ENCODE assay signal across 10 cellular contexts in the genomic region with DNA sequence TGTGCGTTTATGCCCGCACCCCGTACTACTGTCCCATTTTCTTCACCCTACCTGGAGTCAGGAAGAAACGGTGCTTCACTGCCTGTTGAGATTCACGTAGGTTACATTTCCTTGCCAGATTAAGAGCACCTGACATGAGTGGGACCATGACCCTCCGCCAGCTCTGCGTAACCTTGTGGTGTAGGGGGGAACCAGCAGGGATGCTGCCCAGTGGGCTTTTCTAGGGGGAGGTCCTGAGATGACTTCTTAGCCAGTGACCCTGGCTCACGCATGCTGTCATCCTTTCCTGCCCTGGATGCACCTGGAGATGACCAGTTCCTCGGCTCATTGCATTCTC. TPM values are rescaled to one million over a fixed set of nuclear protein-coding genes. Genes with fewer than 3 reads are reported as not detected.
DNase-seq lines count a peak whose midpoint lies in the region; ATAC-seq, FAIRE-seq and TF ChIP-seq lines count a peak whose summit lies in the region.
"Had no signal": no experiment of that assay in that cellular context is flagged by ENCODE, and none has a peak within 500 bp of the region (broad histone marks: within the 10 kb centered on the region; RNA-seq: fewer than 3 reads in every experiment).

No MANE protein-coding gene starts in this region.

- FAIRE-seq in astrocyte (lab: Jason Lieb, UNC): no peak

- H4K20me1 ChIP-seq in BLaER1 (peaks cover 25% of the 10 kb centered on the region), astrocyte (ENCODE audit: insufficient read depth, low read length) (peaks cover 16% of the 10 kb centered on the region)

- no peak overlapping the region for H2AFZ ChIP-seq in astrocyte (ENCODE audit: low read depth, low read length)

- 0 out of 2 replicates have a peak overlapping the region, but pooled peaks have one; percentile 79 for H3K9ac ChIP-seq in BLaER1
- no peak overlapping the region for H3K9ac ChIP-seq in astrocyte (ENCODE audit: low read length)

- peaks cover 16% of the 10 kb centered on the region for H3K79me2 ChIP-seq in astrocyte (ENCODE audit: insufficient read depth, low read length)

- H3K4me3 ChIP-seq in BLaER1 (0 out of 2 replicates have a peak overlapping the region, but pooled peaks have one; percentile 89), HAP-1 (peak overlapping the region; percentile 67), astrocyte (ENCODE audit: insufficient read depth, low read depth, low read length) (no peak overlapping the region), vagina (no peak overlapping the region), gastroesophageal sphincter (peak overlapping the region in 1 of 2 donors; percentile 79)

- peak overlapping the region; percentile 87 for H3K4me2 ChIP-seq in BLaER1
- peak overlapping the region; percentile 92 for H3K4me2 ChIP-seq in astrocyte (ENCODE audit: low read length)

- H3K4me1 Mint-ChIP-seq in astrocyte (ENCODE audit: low read depth, unreplicated experiment) (peaks cover 2% of the 10 kb centered on the region), naive B cell (peaks cover 25 to 38% (median 30%) of the 10 kb centered on the region in 3 donors)

- ATAC-seq in naive B cell (ENCODE audit: low read depth in 2 of 2) (no peak), GM21717 (IDR thresholded peaks at IDR 0.05; ENCODE audit: unreplicated experiment) (no peak), gastroesophageal sphincter (no peak)

- H3K4me3 Mint-ChIP-seq in astrocyte (ENCODE audit: unreplicated experiment) (peak overlapping the region; percentile 55), naive B cell (peak overlapping the region; percentile 81 to 96 (median 91))

- DNase-seq in HAP-1 (ENCODE audit: low spot score in 2 of 2) (no peak), astrocyte (ENCODE audit: low read depth) (no peak), naive B cell (no peak), vagina (ENCODE audit: extremely low spot score in 2 of 2) (no peak), NCI-H2196 (lab: John Stamatoyannopoulos, UW; ENCODE audit: unreplicated experiment) (no peak)
- DNase-seq: NCI-H1417 treated with DMSO at 0.1 percent for 48 hours; stimulated activated CD4-positive, alpha-beta T cell treated with anti-CD3 and anti-CD28 coated beads, Interleukin-2, amount 100 ng/mL, for 48 hours had no signal

- intact Hi-C loops in vagina (cut with DNase I): no loop called here

- no peaks in the 10 kb centered on the region for H3K9me3 Mint-ChIP-seq in astrocyte (ENCODE audit: unreplicated experiment)
- no peaks in the 10 kb centered on the region for H3K9me3 Mint-ChIP-seq in naive B cell

- H3K36me3 ChIP-seq in BLaER1 (no peaks in the 10 kb centered on the region), HAP-1 (replicated peaks) (no peaks in the 10 kb centered on the region), astrocyte (ENCODE audit: insufficient read depth, low read length) (no peaks in the 10 kb centered on the region), vagina (no peaks in the 10 kb centered on the region), gastroesophageal sphincter (no peaks in the 10 kb centered on the region)

- no peak for TF ChIP-seq POLR2A in vagina (IDR thresholded peaks at IDR 0.05)
- no peak for TF ChIP-seq POLR2A in gastroesophageal sphincter (IDR thresholded peaks at IDR 0.05)

- in situ Hi-C loops in HAP-1 (cut with MboI; ENCODE audit: low sequenced_read_pairs): loop anchor here (10.0 kb wide), 1 partner anchor 57 kb away; no protein-coding TSS in a partner anchor

- H3K36me3 Mint-ChIP-seq in astrocyte (ENCODE audit: low read depth, unreplicated experiment) (no peaks in the 10 kb centered on the region), naive B cell (no peaks in the 10 kb centered on the region)

- H3K27me3 Mint-ChIP-seq in astrocyte (ENCODE audit: low read depth, unreplicated experiment) (peaks cover 37% of the 10 kb centered on the region), naive B cell (peaks cover 0 to 9% (median 8%) of the 10 kb centered on the region in 3 donors)

- TF ChIP-seq CTCF in astrocyte (IDR thresholded peaks at IDR 0.05; ENCODE audit: insufficient read depth, low read depth, low read length) (no peak), vagina (IDR thresholded peaks at IDR 0.05) (no peak), gastroesophageal sphincter (IDR thresholded peaks at IDR 0.05) (no peak)

- H3K4me1 ChIP-seq in BLaER1 (peaks cover 49% of the 10 kb centered on the region), HAP-1 (peaks cover 11% of the 10 kb centered on the region), astrocyte (ENCODE audit: insufficient read depth, low read length) (peaks cover 19% of the 10 kb centered on the region), vagina (peaks cover 29% of the 10 kb centered on the region), gastroesophageal sphincter (peaks cover 0 to 70% (median 26%) of the 10 kb centered on the region in 3 donors)

- H3K9me3 ChIP-seq in BLaER1: no peaks in the 10 kb centered on the region
- no peaks in the 10 kb centered on the region; the same call in 1 of the 2 replicates for H3K9me3 ChIP-seq in HAP-1
- no peaks in the 10 kb centered on the region for H3K9me3 ChIP-seq in astrocyte (ENCODE audit: insufficient read depth, low read depth, low read length)
- no peaks in the 10 kb centered on the region for H3K9me3 ChIP-seq in vagina
- no peaks in the 10 kb centered on the region for H3K9me3 ChIP-seq in gastroesophageal sphincter

- H3K27ac ChIP-seq in BLaER1 (no peak overlapping the region), astrocyte (ENCODE audit: low read depth, low read length) (no peak overlapping the region), vagina (no peak overlapping the region), gastroesophageal sphincter (no peak overlapping the region)

- 60 to 77% methylated on average over 4 to 5 of the region's 9 CpGs for whole genome bisulfite sequencing in gastroesophageal sphincter (ENCODE audit: low coverage in 1 of 2), 2 donors

- no peak for TF ChIP-seq EP300 in gastroesophageal sphincter (IDR thresholded peaks at IDR 0.05)

- H3K27ac Mint-ChIP-seq in astrocyte (ENCODE audit: unreplicated experiment) (no peak overlapping the region), naive B cell (peak overlapping the region in 1 of 6 donors; percentile 68)

- H3K27me3 ChIP-seq in BLaER1 (peaks cover 38% of the 10 kb centered on the region), HAP-1 (ENCODE audit: low read depth) (no peaks in the 10 kb centered on the region), astrocyte (ENCODE audit: insufficient read depth, low read length) (peaks cover 12% of the 10 kb centered on the region), vagina (no peaks in the 10 kb centered on the region), gastroesophageal sphincter (no peaks in the 10 kb centered on the region)

RNA-seq across cellular contexts. Expression of gene ARVCF, which starts 1.0 kb away (rescaled TPM):
- total RNA-seq in astrocyte (11.0 and 17.9 TPM in 2 replicates), vagina (10.8 TPM), gastroesophageal sphincter (10 to 100 TPM; 32.5 to 61.5 (median 39.5) TPM)
- 1 to 10 TPM in 1 of 6 donors, under 1 TPM in 4, not detected in 1; 0.24 to 2.5 (median 0.56) TPM for polyA plus RNA-seq in naive B cell (ENCODE audit: low read depth in 6 of 6)

RNA-seq across cellular contexts. Expression of gene TANGO2, which starts 3.3 kb away (rescaled TPM):
- total RNA-seq in astrocyte: 28.0 TPM in 2 replicates
- polyA plus RNA-seq in naive B cell (ENCODE audit: low read depth in 6 of 6): 10 to 100 TPM; 24.3 to 46.1 (median 34.6) TPM
- 21.4 TPM for total RNA-seq in vagina
- 10 to 100 TPM; 20.0 to 65.5 (median 45.8) TPM for total RNA-seq in gastroesophageal sphincter

Comparison
In these comparisons a context has a peak if more than half of its experiments do, and no peak if none do; other contexts are left out.
1. H3K4me3 ChIP-seq: peak in BLaER1 (single experiment) and HAP-1 (single experiment); none in astrocyte (single experiment) and vagina (0 of 2).